ENCODE assay signal across 7 cellular contexts in genomic region chr3:113948015-113948917, GRCh38. TPM values are rescaled to one million over a fixed set of nuclear protein-coding genes. Genes with fewer than 3 reads are reported as not detected.
DNase-seq lines count a peak whose midpoint lies in the region; ATAC-seq, FAIRE-seq and TF ChIP-seq lines count a peak whose summit lies in the region.

No MANE protein-coding gene starts in this region.

- H3K4me1 ChIP-seq in H1 (replicated peaks in 1 of 4; ENCODE audit: control insufficient read depth in 3 of 4, insufficient read depth in 4 of 4, low read length in 3 of 4) (peaks cover 0 to 4% (median 0%) of the 10 kb centered on the region in 4 experiments; a peak in 3 of 7 replicates), thyroid gland (peaks cover 7 to 12% of the 10 kb centered on the region in 2 donors)

- no peak overlapping the region for H3K4ac ChIP-seq in H1 (replicated peaks; ENCODE audit: insufficient read length, low read depth, low read length)

- ATAC-seq in HG02623 (IDR thresholded peaks at IDR 0.05; ENCODE audit: unreplicated experiment) (peak; percentile 39), naive B cell (ENCODE audit: low read depth in 2 of 2) (peak; percentile 48 to 51)

- peak overlapping the region; percentile 75 to 93 (median 82) for H3K4me3 Mint-ChIP-seq in naive B cell

- H4K20me1 ChIP-seq in H1 (replicated peaks in 1 of 2; ENCODE audit: control insufficient read depth in 1 of 2, insufficient read depth in 2 of 2, low read length in 2 of 2), result no peaks in the 10 kb centered on the region

- H2BK15ac ChIP-seq in H1 (ENCODE audit: low read length), result no peak overlapping the region

- H3K18ac ChIP-seq in H1 (ENCODE audit: extremely low read depth, low read length), result no peak overlapping the region; the same call in 1 of the 2 replicates

- H2AFZ ChIP-seq in H1 (ENCODE audit: low read length), result peak overlapping the region; percentile 77; the same call in 1 of the 2 replicates

- 4% methylated on average over 49 of the region's 65 CpGs; no CpG with 5 or more reads in 1 of the 2 experiments for WGBS in H1 (ENCODE audit: extremely low coverage in 1 of 2, insufficient coverage in 1 of 2, insufficient read length in 1 of 2, insufficient replicate concordance in 2 of 2, low coverage in 1 of 2, low lambda C conversion rate in 2 of 2, missing lambda C conversion rate in 1 of 2), 2 experiments
- WGBS in thyroid gland, 2 donors, result 5 to 8% methylated on average over 11 to 20 of the region's 65 CpGs

- DNase-seq in GM18507 (ENCODE audit: extremely low spot score, insufficient read length, low read depth) (peak; percentile 54), NCI-H128 (lab: John Stamatoyannopoulos, UW; ENCODE audit: unreplicated experiment) (peak; percentile 24), H1 (ENCODE audit: low read depth in 1 of 2, low spot score in 2 of 2) (peak; percentile 29 to 85), naive B cell (peak; percentile 58), thyroid gland (peak; percentile 62 to 66)
- peak; percentile 13 for DNase-seq in activated CD4-positive, alpha-beta T cell treated with anti-CD3 and anti-CD28 coated beads, Interleukin-2, amount 50 U/mL, for 1 hour

- peak overlapping the region; percentile 81 to 90 for H3K4me2 ChIP-seq in H1 (ENCODE audit: insufficient read depth in 1 of 2, low read depth in 2 of 2, low read length in 2 of 2)

- peaks cover 0 to 18% of the 10 kb centered on the region in 2 donors for H3K36me3 Mint-ChIP-seq in naive B cell

- H3K36me3 ChIP-seq in H1 (ENCODE audit: control insufficient read depth in 2 of 4, insufficient read depth in 4 of 4, low read length in 3 of 4) (no peaks in the 10 kb centered on the region), thyroid gland (no peaks in the 10 kb centered on the region)

- no peak for FAIRE-seq in GM18507 (lab: Jason Lieb, UNC)
- FAIRE-seq in H1 (lab: Jason Lieb, UNC), result no peak

- H2BK20ac ChIP-seq in H1 (ENCODE audit: low read length), result no peak overlapping the region

- no peak overlapping the region for H2BK120ac ChIP-seq in H1 (replicated peaks; ENCODE audit: low read depth, low read length)

- H3K4me3 ChIP-seq in H1 (ENCODE audit: extremely low read depth in 1 of 4, insufficient read depth in 2 of 4, low read depth in 3 of 4, low read length in 4 of 4) (peak overlapping the region; percentile 52 to 78 (median 74)), thyroid gland (replicated peaks in 1 of 3) (peak overlapping the region; percentile 54 to 70 (median 55))

- H3K9me3 Mint-ChIP-seq in naive B cell, result no peaks in the 10 kb centered on the region

- H3K27me3 ChIP-seq in H1 (replicated peaks in 1 of 4; ENCODE audit: control insufficient read depth in 3 of 4, extremely low read depth in 1 of 4, insufficient read depth in 3 of 4, low read length in 3 of 4) (0 out of 7 replicates have a peak, but pooled peaks cover 0 to 3% (median 1%) of the 10 kb centered on the region in 4 experiments), thyroid gland (no peaks in the 10 kb centered on the region)

- H2BK5ac ChIP-seq in H1 (ENCODE audit: low read depth, low read length), result no peak overlapping the region; the same call in 1 of the 2 replicates

- CTCF ChIA-PET in H1 (lab: Charles Lee; ENCODE audit: partially characterized antibody), result no interaction called here

- no peaks in the 10 kb centered on the region for H3K79me2 ChIP-seq in H1 (ENCODE audit: control insufficient read depth in 1 of 2, insufficient read depth in 2 of 2, low read length in 2 of 2)

- peaks cover 0 to 7% (median 7%) of the 10 kb centered on the region in 3 donors for H3K27me3 Mint-ChIP-seq in naive B cell

- peak overlapping the region; percentile 58 for H4K5ac ChIP-seq in H1 (ENCODE audit: insufficient read length, low read depth, low read length)

- TF ChIP-seq EP300 in H1 (IDR thresholded peaks at IDR 0.05; ENCODE audit: borderline replicate concordance in 1 of 2, low read depth in 2 of 2, low read length in 2 of 2), result no peak

- no peak overlapping the region for H2BK12ac ChIP-seq in H1 (ENCODE audit: low read depth, low read length)

- TF ChIP-seq RAD21 in H1 (IDR thresholded peaks at IDR 0.05 in 1 of 2, conservative IDR thresholded peaks at IDR 0.05 in 1 of 2; ENCODE audit: low read depth in 2 of 2, low read length in 2 of 2), result no peak

- no peaks in the 10 kb centered on the region for H3K79me1 ChIP-seq in H1 (ENCODE audit: low read depth, low read length)

- no peak overlapping the region for H4K91ac ChIP-seq in H1 (replicated peaks; ENCODE audit: insufficient read length, low read length)

- H3K9ac ChIP-seq in H1 (replicated peaks in 1 of 4; ENCODE audit: extremely low read depth in 1 of 4, low read depth in 3 of 4, low read length in 3 of 4), result peak overlapping the region in 2 of 4 experiments; percentile 29 to 57; a peak in 3 of 7 replicates

- no peak overlapping the region for H3K23ac ChIP-seq in H1 (ENCODE audit: insufficient read length)

- peak overlapping the region; percentile 11 for H3K56ac ChIP-seq in H1 (replicated peaks; ENCODE audit: insufficient read length, low read depth, low read length)

- H4K8ac ChIP-seq in H1 (ENCODE audit: extremely low read depth, insufficient read depth, low read length), result no peak overlapping the region

- H3K27ac ChIP-seq in H1 (ENCODE audit: low read depth, low read length) (no peak overlapping the region), thyroid gland (peak overlapping the region; percentile 43 to 83 (median 43))

- intact Hi-C loops in thyroid gland (cut with DNase I), result no loop called here

- peaks cover 20 to 24% (median 22%) of the 10 kb centered on the region in 3 donors for H3K4me1 Mint-ChIP-seq in naive B cell

- no peak overlapping the region for H2AK5ac ChIP-seq in H1 (ENCODE audit: low read depth, low read length)

- H3K9me3 ChIP-seq in H1 (ENCODE audit: insufficient read depth in 2 of 2, low read depth in 1 of 2, low read length in 1 of 2) (no peaks in the 10 kb centered on the region), thyroid gland (no peaks in the 10 kb centered on the region)

- H3K14ac ChIP-seq in H1 (ENCODE audit: insufficient read length), result no peak overlapping the region

- peak overlapping the region; percentile 40 to 92 (median 90) for H3K27ac Mint-ChIP-seq in naive B cell

- H3K23me2 ChIP-seq in H1 (ENCODE audit: low read depth, low read length), result peaks cover 5% of the 10 kb centered on the region; the same call in 1 of the 2 replicates

- TF ChIP-seq CTCF in H1 (IDR thresholded peaks at IDR 0.05; ENCODE audit: control extremely low read depth in 1 of 3, insufficient read depth in 1 of 3, low read depth in 1 of 3, low read length in 3 of 3) (0 out of 4 replicates have a peak, but pooled peaks of 1 of the 3 experiments have one; percentile 2), thyroid gland (IDR thresholded peaks at IDR 0.05) (peak in 1 of 6 experiments; percentile 10)

- TF ChIP-seq POLR2A in H1 (IDR thresholded peaks at IDR 0.05; ENCODE audit: control extremely low read depth in 1 of 2, low read depth in 2 of 2, low read length in 2 of 2), result 0 out of 3 replicates have a peak, but pooled peaks of 1 of the 2 experiments have one; percentile 30
- TF ChIP-seq POLR2A in thyroid gland (IDR thresholded peaks at IDR 0.05), result no peak

- POLR2A ChIA-PET in H1 (lab: Charles Lee; ENCODE audit: partially characterized antibody), result interaction anchor here (0.6 kb wide), 1 partner anchor 398 kb away, joined by 3 read pairs; no protein-coding TSS in a partner anchor

TF ChIP-seq in H1, 55 proteins besides CTCF, POLR2A, EP300 and RAD21 (continues in another document):
- TF ChIP-seq SIN3A (conservative IDR thresholded peaks at IDR 0.05 in 1 of 2, IDR thresholded peaks at IDR 0.05 in 1 of 2; ENCODE audit: low read depth in 1 of 2, low read length in 2 of 2) (peak; percentile 54 to 66; a peak in 2 of 4 replicates), TAF1 (IDR thresholded peaks at IDR 0.05; ENCODE audit: low read depth, low read length) (peak; percentile 13; the same call in 1 of the 2 replicates), SIRT6 (IDR thresholded peaks at IDR 0.05; ENCODE audit: low read length) (no peak), ASH2L (IDR thresholded peaks at IDR 0.05; ENCODE audit: low read length) (peak; percentile 26), EGR1 (IDR thresholded peaks at IDR 0.05; ENCODE audit: borderline replicate concordance, low read depth, low read length) (peak; percentile 95), CBX5 (IDR thresholded peaks at IDR 0.05; ENCODE audit: low read depth, low read length) (no peak), TBP (IDR thresholded peaks at IDR 0.05; ENCODE audit: low read depth, low read length) (peak; percentile 5; the same call in 1 of the 2 replicates), PHF8 (conservative IDR thresholded peaks at IDR 0.05; ENCODE audit: low read depth, low read length) (peak; percentile 45; the same call in 1 of the 2 replicates), SAP30 (IDR thresholded peaks at IDR 0.05; ENCODE audit: insufficient read depth, insufficient replicate concordance, low read length) (peak; percentile 87), MAX (IDR thresholded peaks at IDR 0.05) (peak; percentile 61), E2F6 (IDR thresholded peaks at IDR 0.05) (no peak), JUND (IDR thresholded peaks at IDR 0.05; ENCODE audit: low read length) (no peak), HDAC2 (IDR thresholded peaks at IDR 0.05; ENCODE audit: borderline replicate concordance in 1 of 2, low read depth in 2 of 2, low read length in 2 of 2) (peak in 1 of 2 experiments; percentile 67; a peak in 1 of 4 replicates), TAF7 (optimal IDR thresholded peaks at IDR 0.05; ENCODE audit: borderline replicate concordance, low read depth, low read length) (peak; percentile 33)

RNA-seq across cellular contexts. Expression of gene ZDHHC23, which starts 0.5 kb away (rescaled TPM):
- 14.1 and 15.7 TPM in 2 replicates for total RNA-seq in H1 (2021; fragmentation: NEBNext Ultra II Directional; extraction: Animal tissue kit (Norgen Biotek cat#: 25700))
- polyA plus RNA-seq in H1 (2011; rRNA removed), result 5.2 and 6.2 TPM in 2 replicates
- 8.0 TPM for polyA plus RNA-seq in H1 (2011; cell fraction: cytosol; rRNA removed)
- 11.8 TPM for polyA plus RNA-seq in H1 (2011; cell fraction: nucleus; rRNA removed)
- polyA plus RNA-seq in H1 (2012, experiment 1 of 2), result 6.8 to 10.3 TPM (median 8.4 TPM) in 4 replicates
- 0.79 TPM for polyA plus RNA-seq in H1 (2012, experiment 2 of 2)
- polyA plus RNA-seq in H1 (2013, experiment 1 of 2), result 8.4 TPM
- 8.8 TPM for polyA plus RNA-seq in H1 (2013, experiment 2 of 2)
- 18.3 and 19.9 TPM in 2 replicates for polyA minus RNA-seq in H1 (2011; rRNA and poly(A)+ RNA removed)
- 6.0 TPM for polyA minus RNA-seq in H1 (2011; cell fraction: cytosol; rRNA and poly(A)+ RNA removed)
- polyA minus RNA-seq in H1 (2011; cell fraction: nucleus; rRNA and poly(A)+ RNA removed), result 17.8 TPM
- 1 to 10 TPM; 1.1 to 9.1 (median 6.7) TPM for polyA plus RNA-seq in naive B cell (ENCODE audit: low read depth in 6 of 6)
- 10 to 100 TPM; 16.8 to 35.0 (median 25.7) TPM for total RNA-seq in thyroid gland

Comparison
In these comparisons a context has a peak if more than half of its experiments do, and no peak if none do; other contexts are left out.
1. DNase-seq: peak in every context shown above with its lines; median percentile 64 in thyroid gland; 58 in naive B cell; 57 in H1; 54 in GM18507; 24 in NCI-H128; 13 in activated CD4-positive, alpha-beta T cell treated with anti-CD3 and anti-CD28 coated beads, Interleukin-2, amount 50 U/mL, for 1 hour.